ENCODE assay signal across 8 cellular contexts in genomic region chr2:10378189-10378588, GRCh38.
A peak's percentile ranks its signal among the peaks of the same experiment; 100 is the strongest.
DNase-seq lines count a peak whose midpoint lies in the region; ATAC-seq and TF ChIP-seq lines count a peak whose summit lies in the region.

No MANE protein-coding gene starts in this region.

- no peak for TF ChIP-seq POLR2A in esophagus muscularis mucosa (IDR thresholded peaks at IDR 0.05; ENCODE audit: low read depth)
- no peak for TF ChIP-seq POLR2A in suprapubic skin (IDR thresholded peaks at IDR 0.05)

- H3K27ac Mint-ChIP-seq in activated T-helper 17 cell treated with anti-CD3 and anti-CD28 coated beads, Interleukin-2, amount 50 U/mL, for 72 hours, result peak overlapping the region; percentile 56

- no peaks in the 10 kb centered on the region for H3K27me3 Mint-ChIP-seq in activated T-helper 17 cell treated with anti-CD3 and anti-CD28 coated beads, Interleukin-2, amount 50 U/mL, for 72 hours

- intact Hi-C loops in esophagus muscularis mucosa (cut with DNase I), result no loop called here
- intact Hi-C loops in ascending aorta (cut with DNase I), result no loop called here

- no peak overlapping the region for H3K27ac ChIP-seq in esophagus muscularis mucosa (replicated peaks in 1 of 4)
- no peak overlapping the region for H3K27ac ChIP-seq in suprapubic skin
- no peak overlapping the region for H3K27ac ChIP-seq in ascending aorta

- no peaks in the 10 kb centered on the region for H3K36me3 ChIP-seq in GM06990 (ENCODE audit: control insufficient read depth, insufficient read depth, low read length)
- no peaks in the 10 kb centered on the region for H3K36me3 ChIP-seq in esophagus muscularis mucosa
- H3K36me3 ChIP-seq in suprapubic skin, result no peaks in the 10 kb centered on the region
- no peaks in the 10 kb centered on the region for H3K36me3 ChIP-seq in ascending aorta

- H3K4me1 Mint-ChIP-seq in activated T-helper 17 cell treated with anti-CD3 and anti-CD28 coated beads, Interleukin-2, amount 50 U/mL, for 72 hours, result peaks cover 66% of the 10 kb centered on the region

- TF ChIP-seq CTCF in GM06990 (IDR thresholded peaks at IDR 0.05; ENCODE audit: insufficient read depth, low read length, poor library complexity, severe bottlenecking), result no peak
- no peak for TF ChIP-seq CTCF in esophagus muscularis mucosa (IDR thresholded peaks at IDR 0.05)
- no peak for TF ChIP-seq CTCF in suprapubic skin (IDR thresholded peaks at IDR 0.05)
- no peak for TF ChIP-seq CTCF in ascending aorta (IDR thresholded peaks at IDR 0.05)

- H3K27me3 ChIP-seq in GM06990 (replicated peaks; ENCODE audit: control insufficient read depth, insufficient read depth, low read length), result no peaks in the 10 kb centered on the region; the same call in 1 of the 2 replicates
- H3K27me3 ChIP-seq in esophagus muscularis mucosa, result no peaks in the 10 kb centered on the region
- no peaks in the 10 kb centered on the region for H3K27me3 ChIP-seq in suprapubic skin
- no peaks in the 10 kb centered on the region for H3K27me3 ChIP-seq in ascending aorta

- H3K36me3 Mint-ChIP-seq in activated T-helper 17 cell treated with anti-CD3 and anti-CD28 coated beads, Interleukin-2, amount 50 U/mL, for 72 hours (ENCODE audit: low read depth), result peaks cover 18% of the 10 kb centered on the region

- no peaks in the 10 kb centered on the region for H3K9me3 Mint-ChIP-seq in activated T-helper 17 cell treated with anti-CD3 and anti-CD28 coated beads, Interleukin-2, amount 50 U/mL, for 72 hours

- no peak for TF ChIP-seq EP300 in esophagus muscularis mucosa (IDR thresholded peaks at IDR 0.05)
- TF ChIP-seq EP300 in suprapubic skin (IDR thresholded peaks at IDR 0.05), result no peak

- ATAC-seq in GM21360 (IDR thresholded peaks at IDR 0.05; ENCODE audit: unreplicated experiment) (peak; percentile 65), HG03521 (IDR thresholded peaks at IDR 0.05; ENCODE audit: unreplicated experiment) (peak; percentile 68)
- ATAC-seq in activated T-helper 17 cell treated with anti-CD3 and anti-CD28 coated beads, Interleukin-2, amount 50 U/mL, for 72 hours (replicated peaks), result peak; percentile 15

- WGBS in esophagus muscularis mucosa, result 67% methylated on average over 4 of the region's 7 CpGs
- WGBS in suprapubic skin, result 81% methylated on average over 7 of the region's 7 CpGs

- peak overlapping the region; percentile 42 for H3K4me3 Mint-ChIP-seq in activated T-helper 17 cell treated with anti-CD3 and anti-CD28 coated beads, Interleukin-2, amount 50 U/mL, for 72 hours

- DNase-seq in GM06990 (ENCODE audit: extremely low read depth, insufficient read length) (peak; percentile 56), esophagus muscularis mucosa (ENCODE audit: extremely low spot score) (no peak), suprapubic skin (ENCODE audit: low spot score in 2 of 2) (no peak), NCI-H1417 treated with DMSO at 0.1 percent for 48 hours (lab: John Stamatoyannopoulos, UW) (no peak), ascending aorta (ENCODE audit: low spot score in 2 of 2) (no peak)

- H3K4me1 ChIP-seq in esophagus muscularis mucosa (peaks cover 21 to 40% (median 29%) of the 10 kb centered on the region in 4 donors), suprapubic skin (peaks cover 11% of the 10 kb centered on the region), ascending aorta (no peaks in the 10 kb centered on the region)

- H3K9me3 ChIP-seq in esophagus muscularis mucosa (no peaks in the 10 kb centered on the region), suprapubic skin (no peaks in the 10 kb centered on the region), ascending aorta (no peaks in the 10 kb centered on the region)

- H3K4me3 ChIP-seq in GM06990 (replicated peaks; ENCODE audit: low read depth, low read length) (no peak overlapping the region), esophagus muscularis mucosa (no peak overlapping the region), suprapubic skin (no peak overlapping the region), ascending aorta (no peak overlapping the region)

Comparison
In these comparisons a context has a peak if more than half of its experiments do, and no peak if none do; other contexts are left out.
1. ATAC-seq: peak in every context shown above with its lines; median percentile 68 in HG03521; 65 in GM21360; 15 in activated T-helper 17 cell treated with anti-CD3 and anti-CD28 coated beads, Interleukin-2, amount 50 U/mL, for 72 hours.